ENCODE assay signal across 8 cellular contexts in genomic region chr1:85464497-85465098, GRCh38. TPM values are rescaled to one million over a fixed set of nuclear protein-coding genes. Genes with fewer than 3 reads are reported as not detected.
A peak's percentile ranks its signal among the peaks of the same experiment; 100 is the strongest.
DNase-seq lines count a peak whose midpoint lies in the region; ATAC-seq and TF ChIP-seq lines count a peak whose summit lies in the region.

No MANE protein-coding gene starts in this region.

- peak overlapping the region; percentile 85 for H3K9ac ChIP-seq in IMR-90 (ENCODE audit: low read depth, low read length)

- DNase-seq in DMS53 (lab: John Stamatoyannopoulos, UW) (peak; percentile 91), IMR-90 (peak; percentile 73), kidney tubule cell (ENCODE audit: low spot score) (peak; percentile 87), SIG-M5 (lab: John Stamatoyannopoulos, UW) (no peak)
- peak; percentile 3 for DNase-seq in stimulated activated CD4-positive, alpha-beta T cell treated with anti-CD3 and anti-CD28 coated beads, Interleukin-12 subunit alpha, Interleukin-12 subunit beta, amount 100 ng/mL, for 4 hours

- peak overlapping the region; percentile 80; the same call in 1 of the 2 replicates for H4K91ac ChIP-seq in IMR-90 (ENCODE audit: insufficient read depth, low read depth, low read length)

- peak; percentile 47; the same call in 1 of the 2 replicates for TF ChIP-seq POLR2A in IMR-90 (IDR thresholded peaks at IDR 0.05; ENCODE audit: low read depth, low read length)

- peaks cover 7% of the 10 kb centered on the region; the same call in 1 of the 2 replicates for H4K20me1 ChIP-seq in IMR-90 (ENCODE audit: insufficient read depth, low read length)

- H3K36me3 ChIP-seq in IMR-90 (ENCODE audit: control insufficient read depth, insufficient read depth, low read length), result no peaks in the 10 kb centered on the region

- H3K18ac ChIP-seq in IMR-90 (ENCODE audit: low read depth, low read length), result peak overlapping the region; percentile 63; the same call in 1 of the 2 replicates

- peaks cover 7% of the 10 kb centered on the region for H3K4me1 ChIP-seq in IMR-90 (ENCODE audit: control insufficient read depth, insufficient read depth, low read length)

- intact Hi-C loops in IMR-90 (cut with micrococcal nuclease), result loop anchor here (2.0 to 5.0 kb wide), 4 partner anchors 67 to 156 kb away; no protein-coding TSS in a partner anchor

- no peak overlapping the region for H2BK15ac ChIP-seq in IMR-90 (ENCODE audit: low read depth, low read length)

- peak overlapping the region; percentile 89 for H2BK5ac ChIP-seq in IMR-90 (ENCODE audit: low read depth, low read length, poor library complexity, severe bottlenecking)

- peaks cover 9% of the 10 kb centered on the region for H3K9me1 ChIP-seq in IMR-90 (ENCODE audit: insufficient read depth, low read length)

- CTCF ChIA-PET in IMR-90 (lab: Yijun Ruan, JAX), result interaction anchor here (0.8 to 1.2 kb wide), 4 partner anchors 56 to 156 kb away, joined by 3 to 4 read pairs (median 3); no protein-coding TSS in a partner anchor

- peaks cover 29 to 75% of the 10 kb centered on the region in 2 experiments for H3K79me1 ChIP-seq in IMR-90 (ENCODE audit: low read depth in 1 of 2, low read length in 2 of 2)

- in situ Hi-C loops in IMR-90 (cut with MboI; ENCODE audit: low sequenced_read_pairs), result loop anchor here (10.0 kb wide), 1 partner anchor 110 kb away; no protein-coding TSS in a partner anchor

- H3K4me3 ChIP-seq in IMR-90 (ENCODE audit: insufficient read depth, low read depth, low read length), result peak overlapping the region; percentile 95

- H2BK120ac ChIP-seq in IMR-90 (ENCODE audit: low read depth, low read length), result peak overlapping the region; percentile 77

- H3K14ac ChIP-seq in IMR-90 (replicated peaks; ENCODE audit: low read depth, low read length), result peak overlapping the region; percentile 75

- peak overlapping the region; percentile 95 for H2AFZ ChIP-seq in IMR-90 (replicated peaks; ENCODE audit: low read length, poor library complexity)

- peak overlapping the region; percentile 41 for H3K56ac ChIP-seq in IMR-90 (ENCODE audit: extremely low read depth, insufficient read depth, low read length)

- H4K8ac ChIP-seq in IMR-90 (ENCODE audit: low read depth in 2 of 2, low read length in 2 of 2), result peak overlapping the region; percentile 62 to 86; a peak in 3 of 4 replicates

- H3K27ac ChIP-seq in IMR-90 (ENCODE audit: insufficient read depth, low read length) (peak overlapping the region; percentile 92), cingulate gyrus (ENCODE audit: low read depth, low read length) (peak overlapping the region; percentile 54)

- H2AK9ac ChIP-seq in IMR-90 (replicated peaks; ENCODE audit: low read depth, low read length, poor library complexity), result peak overlapping the region; percentile 90

- TF ChIP-seq CTCF in IMR-90 (conservative IDR thresholded peaks at IDR 0.05; ENCODE audit: low read depth, low read length), result no peak

- dilution Hi-C loops in IMR-90 (cut with HindIII; ENCODE audit: low sequenced_read_pairs, unreplicated experiment), result no loop called here

- peak overlapping the region; percentile 85 for H3K4me2 ChIP-seq in IMR-90 (ENCODE audit: low read depth, low read length)

- no TSS peak for BruUV-seq in IMR-90 (replicated peaks; lab: Mats Ljungman, UMichigan)

- no peaks in the 10 kb centered on the region for H3K9me3 ChIP-seq in IMR-90 (ENCODE audit: control insufficient read depth, insufficient read depth, low read length)

- H4K5ac ChIP-seq in IMR-90 (ENCODE audit: low read depth, low read length), result peak overlapping the region; percentile 56; the same call in 1 of the 2 replicates

- POLR2A ChIA-PET in IMR-90 (lab: Charles Lee; ENCODE audit: unreplicated experiment), result interaction anchor here (0.7 to 1.3 kb wide), 2 partner anchors 116 to 164 kb away, joined by 3 to 8 read pairs; partner anchors contain the start of gene CCN1

- no peaks in the 10 kb centered on the region for H3K27me3 ChIP-seq in IMR-90 (ENCODE audit: control insufficient read depth, insufficient read depth, low read length)

- WGBS in IMR-90 (ENCODE audit: extremely low coverage in 2 of 2, insufficient read length in 1 of 2), 2 experiments, result 3% methylated on average over 21 of the region's 72 CpGs; no CpG with 5 or more reads in 1 of the 2 experiments

- peak overlapping the region; percentile 90 for H2AK5ac ChIP-seq in IMR-90 (ENCODE audit: low read depth, low read length)

- no peak overlapping the region for H2BK20ac ChIP-seq in IMR-90 (ENCODE audit: low read depth, low read length)

- peak overlapping the region; percentile 95 for H3K4ac ChIP-seq in IMR-90 (ENCODE audit: low read depth, low read length)

- H3K23ac ChIP-seq in IMR-90 (ENCODE audit: low read depth, low read length), result peak overlapping the region; percentile 74

- no peak; the same call in 1 of the 2 replicates for TF ChIP-seq RAD21 in IMR-90 (IDR thresholded peaks at IDR 0.05; ENCODE audit: low read length)

- ATAC-seq in GM21390 (IDR thresholded peaks at IDR 0.05; ENCODE audit: unreplicated experiment) (peak; percentile 46), IMR-90 (ENCODE audit: low read depth) (peak; percentile 80), SK-N-SH treated with all-trans-retinoic acid at 6 μM for 48 hours (peak; percentile 72)

TF ChIP-seq in IMR-90, 13 proteins besides CTCF, POLR2A, EP300 and RAD21 (continues in another document):
- TF ChIP-seq SMC3 (IDR thresholded peaks at IDR 0.05; ENCODE audit: low read depth, low read length), result 0 out of 2 replicates have a peak, but pooled peaks have one; percentile 12
- 0 out of 2 replicates have a peak, but pooled peaks have one; percentile 36 for TF ChIP-seq BHLHE40 (IDR thresholded peaks at IDR 0.05; ENCODE audit: low read depth, low read length)
- TF ChIP-seq NFE2L2 (IDR thresholded peaks at IDR 0.05; ENCODE audit: low read depth, low read length), result no peak
- no peak for TF ChIP-seq USF2 (IDR thresholded peaks at IDR 0.05; ENCODE audit: low read depth, low read length)
- TF ChIP-seq CEBPB (IDR thresholded peaks at IDR 0.05; ENCODE audit: low read depth, low read length), result no peak
- TF ChIP-seq MXI1 (IDR thresholded peaks at IDR 0.05; ENCODE audit: borderline replicate concordance, low read depth, low read length), result no peak
- no peak for TF ChIP-seq RCOR1 (IDR thresholded peaks at IDR 0.05; ENCODE audit: insufficient replicate concordance, low read length)
- peak; percentile 9; the same call in 1 of the 2 replicates for TF ChIP-seq MAZ (IDR thresholded peaks at IDR 0.05; ENCODE audit: borderline replicate concordance, low read depth, low read length)
- no peak for TF ChIP-seq CHD1 (IDR thresholded peaks at IDR 0.05; ENCODE audit: low read depth, low read length)
- TF ChIP-seq MAFK (IDR thresholded peaks at IDR 0.05; ENCODE audit: low read depth, low read length), result no peak
- TF ChIP-seq FOS (IDR thresholded peaks at IDR 0.05; ENCODE audit: low read depth, low read length), result no peak
- TF ChIP-seq RFX5 (IDR thresholded peaks at IDR 0.05; ENCODE audit: low read depth, low read length), result no peak

TF ChIP-seq in SK-N-SH treated with all-trans-retinoic acid at 6 μM for 48 hours, 23 proteins besides CTCF, POLR2A, EP300 and RAD21:
- TF ChIP-seq POU6F1 (CRISPR knock-in tag; IDR thresholded peaks at IDR 0.05; ENCODE audit: borderline replicate concordance, low read depth) (no peak), CSDC2 (CRISPR knock-in tag; IDR thresholded peaks at IDR 0.05) (0 out of 2 replicates have a peak, but pooled peaks have one; percentile 35), ARNTL (CRISPR knock-in tag; IDR thresholded peaks at IDR 0.05; ENCODE audit: borderline replicate concordance, low read depth) (no peak), ZNF565 (CRISPR knock-in tag; conservative IDR thresholded peaks at IDR 0.05; ENCODE audit: low read depth) (no peak), ISL1 (CRISPR knock-in tag; IDR thresholded peaks at IDR 0.05) (no peak), ZFP3 (CRISPR knock-in tag; IDR thresholded peaks at IDR 0.05) (0 out of 2 replicates have a peak, but pooled peaks have one; percentile 25)
TF ChIP-seq in SK-N-SH treated with all-trans-retinoic acid at 6 μM for 48 hours: peak in this region for 2.

RNA-seq across cellular contexts. Expression of gene DDAH1, which starts 0.4 kb away (rescaled TPM):
- total RNA-seq in IMR-90 (2012; rRNA removed), result 94.5 and 108 TPM in 2 replicates
- polyA plus RNA-seq in IMR-90 (2012; rRNA removed), result 78.0 and 89.0 TPM in 2 replicates
- polyA plus RNA-seq in IMR-90 (2012; cell fraction: cytosol; rRNA removed), result 18.8 and 40.9 TPM in 2 replicates
- polyA plus RNA-seq in IMR-90 (2012; cell fraction: nucleus; rRNA removed; ENCODE audit: low replicate concordance), result 9.2 and 40.9 TPM in 2 replicates
